ENCODE assay signal across 23 cellular contexts in the genomic region with DNA sequence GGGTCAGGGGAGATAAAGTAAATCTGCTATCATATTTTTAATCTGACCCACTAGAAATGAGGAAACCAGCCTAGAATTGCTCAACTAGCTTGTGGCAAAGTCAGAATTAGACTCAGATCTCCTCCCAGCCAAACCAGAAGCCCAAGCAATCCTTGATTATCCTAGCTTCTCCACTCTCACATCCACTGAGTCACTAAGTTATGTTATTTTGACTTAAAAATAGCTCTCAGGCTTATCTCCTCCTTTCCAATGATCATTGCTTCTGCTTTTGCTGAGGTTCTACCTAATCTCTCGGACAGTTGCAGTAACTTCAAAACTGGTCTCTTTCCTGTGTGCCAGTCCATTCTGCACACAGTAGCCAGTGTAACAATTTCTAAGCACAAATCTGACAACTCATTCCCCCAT. TPM values are rescaled to one million over a fixed set of nuclear protein-coding genes. Genes with fewer than 3 reads are reported as not detected.
DNase-seq lines count a peak whose midpoint lies in the region; TF ChIP-seq lines count a peak whose summit lies in the region.
"Had no signal": no experiment of that assay in that cellular context is flagged by ENCODE, and none has a peak within 500 bp of the region (broad histone marks: within the 10 kb centered on the region; RNA-seq: fewer than 3 reads in every experiment).

No MANE protein-coding gene starts in this region.

- peaks cover 6% of the 10 kb centered on the region for H3K27me3 ChIP-seq in endodermal cell (ENCODE audit: control insufficient read depth, insufficient read depth, low read length, poor library complexity, severe bottlenecking)
- H3K27me3 ChIP-seq: adrenal gland; BLaER1 treated with 17β-estradiol and CSF1 and Interleukin-3, amounts not matched to agents 10 nM and 100 nM; heart right ventricle had no signal

- H3K4me1 Mint-ChIP-seq in endodermal cell, result peaks cover 5% of the 10 kb centered on the region
- H3K4me1 Mint-ChIP-seq: activated B cell treated with CpG ODN at 0.5 μM for 24 hours; central memory CD8-positive, alpha-beta T cell had no signal

- H3K4me3 ChIP-seq in cardiac fibroblast (replicated peaks in 1 of 2; ENCODE audit: low read depth in 2 of 2, low read length in 2 of 2), result no peak overlapping the region
- no peak overlapping the region for H3K4me3 ChIP-seq in endodermal cell (ENCODE audit: low read length)
- H3K4me3 ChIP-seq: adrenal gland; BLaER1 treated with 17β-estradiol and CSF1 and Interleukin-3, amounts not matched to agents 10 nM and 100 nM; GM12878; heart right ventricle had no signal

- no peak overlapping the region for H3K9ac ChIP-seq in endodermal cell (ENCODE audit: extremely low read depth, low read length, poor library complexity, severe bottlenecking)
- H3K9ac ChIP-seq: BLaER1 treated with 17β-estradiol and CSF1 and Interleukin-3, amounts not matched to agents 10 nM and 100 nM had no signal

- no peaks in the 10 kb centered on the region for H3K9me3 ChIP-seq in endodermal cell (ENCODE audit: control insufficient read depth, low read length)
- H3K9me3 ChIP-seq: adrenal gland; BLaER1 treated with 17β-estradiol and CSF1 and Interleukin-3, amounts not matched to agents 10 nM and 100 nM had no signal

- H3K4me1 ChIP-seq in endodermal cell (ENCODE audit: control insufficient read depth, insufficient read depth, low read length), result no peaks in the 10 kb centered on the region

- no peaks in the 10 kb centered on the region for H3K36me3 ChIP-seq in endodermal cell (ENCODE audit: control insufficient read depth, insufficient read depth, low read length)
- H3K36me3 ChIP-seq: adrenal gland; BLaER1 treated with 17β-estradiol and CSF1 and Interleukin-3, amounts not matched to agents 10 nM and 100 nM; heart right ventricle had no signal

- in situ Hi-C loops in KBM-7 (cut with MboI; ENCODE audit: low pct_unique_long_range_greater_than_20kb, low sequenced_read_pairs), result no loop called here

- H3K4me3 Mint-ChIP-seq in endodermal cell, result no peak overlapping the region
- H3K4me3 Mint-ChIP-seq: activated B cell treated with CpG ODN at 0.5 μM for 24 hours; activated CD8-positive, alpha-beta T cell treated with anti-CD3 and anti-CD28 coated beads, Interleukin-2, amount 10 ng/mL, durations not matched to agents 7 days and 5 days; activated T-helper 1 cell treated with anti-CD3 and anti-CD28 coated beads, Interleukin-12 subunit alpha, Interleukin-12 subunit beta, Interleukin-2, Interleukin-4 antibody, amounts not matched to agents 30 ng/mL and 10 ng/mL and 1 ng/mL, durations not matched to agents 14 hours and 24 hours and 36 hours; central memory CD8-positive, alpha-beta T cell; naive thymus-derived CD8-positive, alpha-beta T cell had no signal

- peaks cover 2% of the 10 kb centered on the region for H3K27me3 Mint-ChIP-seq in endodermal cell (ENCODE audit: insufficient read depth)

- H3K27ac Mint-ChIP-seq in endodermal cell, result no peak overlapping the region
- H3K27ac Mint-ChIP-seq: activated B cell treated with CpG ODN at 0.5 μM for 24 hours; activated CD8-positive, alpha-beta T cell treated with anti-CD3 and anti-CD28 coated beads, Interleukin-2, amount 10 ng/mL, durations not matched to agents 7 days and 5 days; activated T-helper 1 cell treated with anti-CD3 and anti-CD28 coated beads, Interleukin-12 subunit alpha, Interleukin-12 subunit beta, Interleukin-2, Interleukin-4 antibody, amounts not matched to agents 30 ng/mL and 10 ng/mL and 1 ng/mL, durations not matched to agents 14 hours and 24 hours and 36 hours; naive thymus-derived CD8-positive, alpha-beta T cell had no signal

- H3K27ac ChIP-seq in endodermal cell (ENCODE audit: low read depth, low read length), result no peak overlapping the region
- H3K27ac ChIP-seq: heart right ventricle had no signal

- WGBS in endodermal cell (ENCODE audit: insufficient coverage in 1 of 2, insufficient read length in 1 of 2), 2 experiments, result 93 to 100% methylated on average over 1 of the region's 1 CpG

- DNase-seq in KBM-7, result peak; percentile 58
- DNase-seq in SIG-M5 (lab: John Stamatoyannopoulos, UW), result peak; percentile 48
- peak; percentile 20 to 47 for DNase-seq in cardiac fibroblast (ENCODE audit: low read depth in 2 of 2)
- DNase-seq in stromal cell of bone marrow (ENCODE audit: low read depth), result peak; percentile 69
- DNase-seq in endodermal cell, result no peak
- no peak for DNase-seq in activated gamma-delta T cell treated with Interleukin-2 at 50 U/mL for 16 hours
- no peak for DNase-seq in stimulated activated CD8-positive, alpha-beta memory T cell treated with anti-CD3 and anti-CD28 coated beads, Interleukin-4, amount 100 ng/mL, for 48 hours
- DNase-seq: activated B cell treated with CpG ODN at 0.5 μM for 24 hours; activated CD8-positive, alpha-beta T cell treated with anti-CD3 and anti-CD28 coated beads, Interleukin-2, amount 10 ng/mL, durations not matched to agents 7 days and 5 days; effector CD8-positive, alpha-beta T cell; GDM1; heart right ventricle; naive thymus-derived CD8-positive, alpha-beta T cell; NCI-H1694 treated with DMSO at 0.1 percent for 48 hours; RPMI8226; T-helper 1 cell had no signal

- no peaks in the 10 kb centered on the region for H3K9me3 Mint-ChIP-seq in endodermal cell
- H3K9me3 Mint-ChIP-seq: activated B cell treated with CpG ODN at 0.5 μM for 24 hours; activated T-helper 1 cell treated with anti-CD3 and anti-CD28 coated beads, Interleukin-12 subunit alpha, Interleukin-12 subunit beta, Interleukin-2, Interleukin-4 antibody, amounts not matched to agents 30 ng/mL and 10 ng/mL and 1 ng/mL, durations not matched to agents 14 hours and 24 hours and 36 hours; central memory CD8-positive, alpha-beta T cell had no signal

- no peaks in the 10 kb centered on the region for H3K36me3 Mint-ChIP-seq in endodermal cell (ENCODE audit: low read depth)
- H3K36me3 Mint-ChIP-seq: naive thymus-derived CD8-positive, alpha-beta T cell had no signal

- TF ChIP-seq CTCF in cardiac fibroblast (IDR thresholded peaks at IDR 0.05; ENCODE audit: low read depth, low read length), result no peak
- no peak for TF ChIP-seq CTCF in endodermal cell (conservative IDR thresholded peaks at IDR 0.05)

RNA-seq across cellular contexts. Expression of a gene that starts 22.9 kb away (rescaled TPM):
- total RNA-seq in endodermal cell, result not detected
- not detected for polyA plus RNA-seq in endodermal cell (2013, experiment 1 of 2)
- polyA plus RNA-seq in endodermal cell (2013, experiment 2 of 2), result not detected
- total RNA-seq: activated B cell treated with CpG ODN at 0.5 μM for 24 hours; activated CD8-positive, alpha-beta T cell treated with anti-CD3 and anti-CD28 coated beads, Interleukin-2, amount 10 ng/mL, durations not matched to agents 7 days and 5 days; activated T-helper 1 cell treated with anti-CD3 and anti-CD28 coated beads, Interleukin-12 subunit alpha, Interleukin-12 subunit beta, Interleukin-2, Interleukin-4 antibody, amounts not matched to agents 30 ng/mL and 10 ng/mL and 1 ng/mL, durations not matched to agents 14 hours and 24 hours and 36 hours; fibroblast of lung; GM12878; naive thymus-derived CD8-positive, alpha-beta T cell; subcutaneous adipose tissue had no signal
- polyA plus RNA-seq: adrenal gland; fibroblast of lung; naive thymus-derived CD8-positive, alpha-beta T cell had no signal

RNA-seq across cellular contexts. Expression of a gene that starts 50.2 kb away (rescaled TPM):
- total RNA-seq in endodermal cell, result 10 to 100 TPM; 39.3 to 50.9 TPM
- polyA plus RNA-seq in endodermal cell (2013, experiment 1 of 2), result 56.0 TPM
- polyA plus RNA-seq in endodermal cell (2013, experiment 2 of 2), result 46.9 TPM

Comparison
In these comparisons a context has a peak if more than half of its experiments do, and no peak if none do; other contexts are left out.
1. DNase-seq: peak in KBM-7 (single experiment), SIG-M5 (single experiment), cardiac fibroblast (2 of 2) and stromal cell of bone marrow (single experiment); none in endodermal cell (single experiment), activated gamma-delta T cell treated with Interleukin-2 at 50 U/mL for 16 hours (single experiment) and stimulated activated CD8-positive, alpha-beta memory T cell treated with anti-CD3 and anti-CD28 coated beads, Interleukin-4, amount 100 ng/mL, for 48 hours (single experiment).